ENCODE assay signal across 8 cellular contexts in the genomic region with DNA sequence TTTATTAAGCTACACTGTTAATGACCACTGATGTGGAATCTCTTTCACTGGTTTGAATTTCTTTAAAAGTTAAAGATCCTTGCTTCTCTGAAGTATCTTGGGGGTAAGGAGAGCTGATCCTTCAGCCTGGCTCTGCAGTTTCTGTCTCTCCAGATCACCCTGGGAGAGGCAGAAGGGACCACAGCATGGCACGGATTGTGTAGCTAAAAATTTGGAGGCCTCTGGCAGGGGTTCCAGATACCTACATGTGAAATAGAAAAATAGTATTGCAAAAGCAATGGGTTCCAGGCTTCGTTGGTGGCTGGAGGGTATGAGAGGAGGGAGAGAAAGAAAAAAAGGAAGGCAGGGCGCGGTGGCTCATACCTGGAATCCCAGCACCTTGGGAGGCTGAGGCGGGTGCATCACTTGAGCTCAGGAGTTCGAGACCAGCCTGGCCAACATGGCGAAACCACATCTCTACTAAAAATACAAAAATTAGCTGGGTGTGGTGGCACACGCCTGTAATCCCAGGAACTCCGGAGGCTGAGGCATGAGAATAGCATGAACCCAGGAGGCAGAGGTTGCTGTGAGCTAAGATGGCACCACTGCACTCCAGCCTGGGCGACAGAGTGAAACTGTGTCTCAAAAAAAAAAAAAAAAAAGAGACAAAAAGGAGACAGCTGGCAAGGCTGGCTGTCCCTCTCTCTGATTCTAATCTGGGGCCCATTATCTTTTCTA. TPM values are rescaled to one million over a fixed set of nuclear protein-coding genes. Genes with fewer than 3 reads are reported as not detected.
A peak's percentile ranks its signal among the peaks of the same experiment; 100 is the strongest.
DNase-seq lines count a peak whose midpoint lies in the region; ATAC-seq and TF ChIP-seq lines count a peak whose summit lies in the region.

No MANE protein-coding gene starts in this region.

- H3K36me3 ChIP-seq in breast epithelium = no peaks in the 10 kb centered on the region
- H3K36me3 ChIP-seq in uterus = no peaks in the 10 kb centered on the region

- H3K27ac Mint-ChIP-seq in MCF 10A (ENCODE audit: low read depth, unreplicated experiment) (no peak overlapping the region), memory B cell (peak overlapping the region; percentile 94)
- H3K27ac Mint-ChIP-seq in activated naive CD4-positive, alpha-beta T cell treated with anti-CD3 and anti-CD28 coated beads, Interleukin-2, amount 50 U/mL, for 72 hours = peak overlapping the region; percentile 90 to 91

- H3K9me3 ChIP-seq in breast epithelium (no peaks in the 10 kb centered on the region), uterus (no peaks in the 10 kb centered on the region)

- H3K27ac ChIP-seq in breast epithelium = no peak overlapping the region
- H3K27ac ChIP-seq in uterus = peak overlapping the region; percentile 33 to 84

- peaks cover 17% of the 10 kb centered on the region for H3K4me1 Mint-ChIP-seq in MCF 10A (ENCODE audit: insufficient read depth, unreplicated experiment)
- peaks cover 34% of the 10 kb centered on the region for H3K4me1 Mint-ChIP-seq in memory B cell

- ATAC-seq in activated naive CD4-positive, alpha-beta T cell treated with anti-CD3 and anti-CD28 coated beads, Interleukin-2, amount 50 U/mL, for 72 hours = no peak
- ATAC-seq in memory B cell (ENCODE audit: low read depth) = no peak

- CTCF ChIA-PET in MCF 10A (lab: Yijun Ruan, JAX) = interaction anchor here (0.6 to 1.1 kb wide), 6 partner anchors 78 to 499 kb away, joined by 3 to 4 read pairs (median 3); no protein-coding TSS in a partner anchor

- H3K27me3 ChIP-seq in breast epithelium = no peaks in the 10 kb centered on the region
- H3K27me3 ChIP-seq in uterus = no peaks in the 10 kb centered on the region

- peak overlapping the region; percentile 83 for H3K4me3 Mint-ChIP-seq in MCF 10A (ENCODE audit: unreplicated experiment)
- H3K4me3 Mint-ChIP-seq in memory B cell = peak overlapping the region; percentile 99

- BruUV-seq in MCF 10A (replicated peaks; lab: Mats Ljungman, UMichigan) = no TSS peak

- POLR2A ChIA-PET in MCF 10A (lab: Yijun Ruan, JAX) = interaction anchor here (0.5 to 2.1 kb wide), 7 partner anchors 144 to 647 kb away, joined by 3 to 7 read pairs (median 3); a partner anchor contains a TSS

- H3K9me3 Mint-ChIP-seq in MCF 10A (ENCODE audit: unreplicated experiment) (no peaks in the 10 kb centered on the region), memory B cell (no peaks in the 10 kb centered on the region)
- H3K9me3 Mint-ChIP-seq in activated naive CD4-positive, alpha-beta T cell treated with anti-CD3 and anti-CD28 coated beads, Interleukin-2, amount 50 U/mL, for 72 hours = no peaks in the 10 kb centered on the region

- TF ChIP-seq CTCF in MCF 10A (IDR thresholded peaks at IDR 0.05; ENCODE audit: unreplicated experiment) (no peak), breast epithelium (IDR thresholded peaks at IDR 0.05) (no peak), uterus (IDR thresholded peaks at IDR 0.05) (no peak)

- no peak overlapping the region for H3K4me3 ChIP-seq in breast epithelium
- H3K4me3 ChIP-seq in uterus = no peak overlapping the region

- H3K27me3 Mint-ChIP-seq in MCF 10A (ENCODE audit: insufficient read depth, unreplicated experiment) (no peaks in the 10 kb centered on the region), memory B cell (no peaks in the 10 kb centered on the region)

- H3K36me3 Mint-ChIP-seq in MCF 10A (ENCODE audit: insufficient read depth, unreplicated experiment) (no peaks in the 10 kb centered on the region), memory B cell (peaks cover 1% of the 10 kb centered on the region)
- peaks cover 15 to 52% of the 10 kb centered on the region in 2 donors for H3K36me3 Mint-ChIP-seq in activated naive CD4-positive, alpha-beta T cell treated with anti-CD3 and anti-CD28 coated beads, Interleukin-2, amount 50 U/mL, for 72 hours

- TF ChIP-seq POLR2A in breast epithelium (IDR thresholded peaks at IDR 0.05) (no peak), uterus (IDR thresholded peaks at IDR 0.05) (no peak)

- intact Hi-C loops in MCF 10A (cut with micrococcal nuclease) = no loop called here
- intact Hi-C loops in breast epithelium (cut with DNase I; ENCODE audit: low total_unique reads) = loop anchor here (2.0 kb wide), 1 partner anchor 307 kb away; no protein-coding TSS in a partner anchor
- intact Hi-C loops in uterus (cut with DNase I; ENCODE audit: low total_unique reads) = no loop called here

- DNase-seq in MCF 10A (ENCODE audit: unreplicated experiment) (peak; percentile 22), breast epithelium (ENCODE audit: low spot score in 2 of 2) (no peak), memory B cell (ENCODE audit: low spot score in 2 of 2) (no peak), uterus (no peak), activated gamma-delta T cell (lab: John Stamatoyannopoulos, UW) (no peak), Kasumi-1 (lab: John Stamatoyannopoulos, UW) (no peak)
- DNase-seq in activated naive CD4-positive, alpha-beta T cell treated with anti-CD3 and anti-CD28 coated beads, Interleukin-2, amount 50 U/mL, for 72 hours (ENCODE audit: low spot score in 2 of 2) = no peak
- no peak for DNase-seq in stimulated activated CD4-positive, alpha-beta T cell treated with anti-CD3 and anti-CD28 coated beads, Interleukin-2, amount 100 ng/mL, for 48 hours

- H3K4me1 ChIP-seq in breast epithelium (no peaks in the 10 kb centered on the region), uterus (no peaks in the 10 kb centered on the region)

RNA-seq across cellular contexts. Expression of a gene that starts 3.5 kb away (rescaled TPM):
- total RNA-seq in MCF 10A (2022) = 4.8 and 5.3 TPM in 2 replicates
- 10 to 100 TPM; 12.5 to 16.4 (median 15.5) TPM for total RNA-seq in breast epithelium
- total RNA-seq in activated naive CD4-positive, alpha-beta T cell treated with anti-CD3 and anti-CD28 coated beads, Interleukin-2, amount 50 U/mL, for 72 hours = 10 to 100 TPM; 20.0 to 40.0 TPM
- total RNA-seq in uterus = 10 to 100 TPM; 21.0 to 82.1 (median 58.7) TPM

Comparison
In these comparisons a context has a peak if more than half of its experiments do, and no peak if none do; other contexts are left out.
1. H3K27ac ChIP-seq: peak in uterus (2 of 2); none in breast epithelium (0 of 2).